In the genomic region with DNA sequence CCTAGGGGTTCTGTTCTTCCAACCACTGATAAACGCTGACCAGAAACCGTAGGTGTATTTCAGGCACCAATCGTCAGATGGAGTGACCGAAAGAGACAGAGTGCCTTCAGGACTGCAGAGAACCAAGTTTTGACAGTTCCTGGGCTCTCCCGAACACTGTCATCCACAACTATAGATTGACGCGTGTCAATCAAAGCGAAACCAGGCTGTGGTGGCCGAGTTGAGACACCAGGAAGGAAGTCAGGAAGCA, we compare ENCODE assay signal across 8 cellular contexts. TPM values are rescaled to one million over a fixed set of nuclear protein-coding genes. Genes with fewer than 3 reads are reported as not detected.
DNase-seq lines count a peak whose midpoint lies in the region; ATAC-seq and TF ChIP-seq lines count a peak whose summit lies in the region.

No MANE protein-coding gene starts in this region.

- intact Hi-C loops in activated B cell treated with CpG ODN at 0.5 μM for 24 hours (cut with micrococcal nuclease) = loop anchor here (1.0 to 10.0 kb wide), 12 partner anchors 12 to 538 kb away; a partner anchor contains a TSS

- peak overlapping the region; percentile 73; the same call in 1 of the 2 replicates for H3K4me3 ChIP-seq in iPS DF 6.9 (ENCODE audit: low read length)

- no peak for TF ChIP-seq CTCF in activated B cell treated with CpG ODN at 0.5 μM for 24 hours (IDR thresholded peaks at IDR 0.05)

- DNase-seq in activated T-cell treated with anti-CD3 and anti-CD28 coated beads, Interleukin-2, amount 50 U/mL, for 1 hour = peak; percentile 79
- DNase-seq in activated T-cell treated with anti-CD3 and anti-CD28 coated beads for 4 hours (no peak), activated B cell treated with CpG ODN at 0.5 μM for 24 hours (no peak), iPS DF 6.9 (ENCODE audit: low read depth, low spot score) (no peak), NCI-H2107 treated with DMSO at 0.1 percent for 48 hours (lab: John Stamatoyannopoulos, UW; ENCODE audit: unreplicated experiment) (no peak)
- DNase-seq in stimulated activated naive CD8-positive, alpha-beta T cell treated with anti-CD3 and anti-CD28 coated beads, Interleukin-15, amount 100 ng/mL, for 72 hours = no peak
- DNase-seq in stimulated activated CD4-positive, alpha-beta T cell treated with anti-CD3 and anti-CD28 coated beads, Interleukin-12 subunit alpha, Interleukin-12 subunit beta, amount 100 ng/mL, for 4 hours = no peak

- peak overlapping the region; percentile 97 for H3K27ac Mint-ChIP-seq in activated B cell treated with CpG ODN at 0.5 μM for 24 hours
- peak overlapping the region; percentile 93 to 100 for H3K27ac Mint-ChIP-seq in stimulated activated naive CD8-positive, alpha-beta T cell treated with anti-CD3 and anti-CD28 coated beads, Interleukin-15, amount 100 ng/mL, for 72 hours

- no CpG with 5 or more reads among the region's 9 CpGs for WGBS in iPS DF 6.9 (ENCODE audit: insufficient coverage, insufficient read length)

- H3K27me3 Mint-ChIP-seq in activated B cell treated with CpG ODN at 0.5 μM for 24 hours = peaks cover 11% of the 10 kb centered on the region
- no peaks in the 10 kb centered on the region for H3K27me3 Mint-ChIP-seq in stimulated activated naive CD8-positive, alpha-beta T cell treated with anti-CD3 and anti-CD28 coated beads, Interleukin-15, amount 100 ng/mL, for 72 hours

- H3K4me1 ChIP-seq in iPS DF 6.9 (ENCODE audit: control insufficient read depth, insufficient read depth, low read length) = no peaks in the 10 kb centered on the region

- H3K36me3 Mint-ChIP-seq in activated B cell treated with CpG ODN at 0.5 μM for 24 hours (ENCODE audit: low read depth) = peaks cover 41% of the 10 kb centered on the region

- POLR2A ChIA-PET in activated B cell treated with CpG ODN at 0.5 μM for 24 hours (lab: Charles Lee) = interaction anchor here (0.5 to 11.8 kb wide), 40 partner anchors 13 to 536 kb away, joined by 3 to 413 read pairs (median 6); a partner anchor contains a TSS

- CTCF ChIA-PET in activated B cell treated with CpG ODN at 0.5 μM for 24 hours (lab: Charles Lee) = interaction anchor here (1.0 to 2.6 kb wide), 10 partner anchors 23 to 155 kb away, joined by 3 to 21 read pairs (median 6); a partner anchor contains a TSS

- no peaks in the 10 kb centered on the region for H3K9me3 ChIP-seq in iPS DF 6.9 (ENCODE audit: control insufficient read depth, insufficient read depth, low read length)

- H3K36me3 ChIP-seq in iPS DF 6.9 (ENCODE audit: control insufficient read depth, insufficient read depth, low read length) = no peaks in the 10 kb centered on the region; the same call in 1 of the 2 replicates

- H3K27me3 ChIP-seq in iPS DF 6.9 (ENCODE audit: control insufficient read depth, insufficient read depth, low read length) = no peaks in the 10 kb centered on the region

- H3K9me3 Mint-ChIP-seq in activated B cell treated with CpG ODN at 0.5 μM for 24 hours = no peaks in the 10 kb centered on the region
- no peaks in the 10 kb centered on the region for H3K9me3 Mint-ChIP-seq in stimulated activated naive CD8-positive, alpha-beta T cell treated with anti-CD3 and anti-CD28 coated beads, Interleukin-15, amount 100 ng/mL, for 72 hours

- H3K27ac ChIP-seq in iPS DF 6.9 (ENCODE audit: low read length) = no peak overlapping the region

- ATAC-seq in HG03025 (IDR thresholded peaks at IDR 0.05; ENCODE audit: low FRiP score, unreplicated experiment) (peak; percentile 10), activated B cell treated with CpG ODN at 0.5 μM for 24 hours (ENCODE audit: low read depth) (peak; percentile 33)
- ATAC-seq in stimulated activated naive CD8-positive, alpha-beta T cell treated with anti-CD3 and anti-CD28 coated beads, Interleukin-15, amount 100 ng/mL, for 72 hours = no peak

- peak overlapping the region; percentile 97 for H3K4me3 Mint-ChIP-seq in activated B cell treated with CpG ODN at 0.5 μM for 24 hours
- peak overlapping the region; percentile 88 to 96 for H3K4me3 Mint-ChIP-seq in stimulated activated naive CD8-positive, alpha-beta T cell treated with anti-CD3 and anti-CD28 coated beads, Interleukin-15, amount 100 ng/mL, for 72 hours

- H3K4me1 Mint-ChIP-seq in activated B cell treated with CpG ODN at 0.5 μM for 24 hours = peaks cover 64% of the 10 kb centered on the region
- H3K4me1 Mint-ChIP-seq in stimulated activated naive CD8-positive, alpha-beta T cell treated with anti-CD3 and anti-CD28 coated beads, Interleukin-15, amount 100 ng/mL, for 72 hours = peaks cover 76% of the 10 kb centered on the region

RNA-seq across cellular contexts. Expression of a gene that starts 11.9 kb away (rescaled TPM):
- total RNA-seq in activated B cell treated with CpG ODN at 0.5 μM for 24 hours = 1.7 and 3.0 TPM in 2 replicates

RNA-seq across cellular contexts. Expression of a gene that starts 25.6 kb away (rescaled TPM):
- total RNA-seq in activated B cell treated with CpG ODN at 0.5 μM for 24 hours = 121 and 136 TPM in 2 replicates

RNA-seq across cellular contexts. Expression of a gene that starts 26.8 kb away (rescaled TPM):
- 121 and 126 TPM in 2 replicates for total RNA-seq in activated B cell treated with CpG ODN at 0.5 μM for 24 hours

RNA-seq across cellular contexts. Expression of a gene that starts 32.3 kb away (rescaled TPM):
- total RNA-seq in activated B cell treated with CpG ODN at 0.5 μM for 24 hours = 12.3 and 12.8 TPM in 2 replicates

RNA-seq across cellular contexts. Expression of a gene that starts 46.1 kb away (rescaled TPM):
- total RNA-seq in activated B cell treated with CpG ODN at 0.5 μM for 24 hours = 17.3 and 20.9 TPM in 2 replicates
